ENCODE assay signal across 8 cellular contexts in the genomic region with DNA sequence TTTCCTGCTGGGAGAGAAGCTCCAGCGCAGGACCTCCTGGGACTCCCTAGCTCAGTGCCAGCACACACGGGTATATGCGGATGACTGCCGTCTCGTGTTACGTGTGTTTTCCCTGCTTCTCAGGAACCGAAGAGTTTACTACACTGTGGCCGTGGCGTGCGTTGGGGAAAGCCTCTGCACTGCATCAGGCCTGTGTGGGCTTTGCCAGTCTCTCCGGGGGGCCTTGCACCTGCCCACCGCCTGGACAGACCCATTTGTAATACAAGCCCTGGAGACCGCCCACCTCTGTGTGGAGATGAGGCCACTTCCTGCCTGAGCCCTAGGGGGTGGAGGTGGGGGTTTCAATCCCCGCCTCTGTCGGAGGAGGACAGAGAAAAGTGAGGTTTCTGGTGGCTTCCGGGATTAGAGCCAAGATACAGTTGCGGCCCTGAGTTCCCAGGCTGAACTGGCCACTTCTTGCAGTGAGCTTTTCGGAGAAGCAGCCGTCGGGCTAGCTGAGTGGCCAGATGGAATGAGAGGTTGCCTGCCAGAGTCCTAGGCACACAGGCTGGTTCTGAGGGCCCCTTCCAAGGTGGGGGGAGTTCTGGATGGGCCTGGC. TPM values are rescaled to one million over a fixed set of nuclear protein-coding genes. Genes with fewer than 3 reads are reported as not detected.
DNase-seq lines count a peak whose midpoint lies in the region; ATAC-seq and TF ChIP-seq lines count a peak whose summit lies in the region.

No MANE protein-coding gene starts in this region.

- peaks cover 5% of the 10 kb centered on the region for H3K9me3 Mint-ChIP-seq in activated naive CD4-positive, alpha-beta T cell treated with anti-CD3 and anti-CD28 coated beads for 36 hours
- no peaks in the 10 kb centered on the region for H3K9me3 Mint-ChIP-seq in activated CD4-positive, alpha-beta T cell treated with anti-CD3 and anti-CD28 coated beads, Interleukin-2, amount 10 ng/mL, durations not matched to agents 7 days and 5 days
- H3K9me3 Mint-ChIP-seq in type B pancreatic cell = no peaks in the 10 kb centered on the region

- intact Hi-C loops in activated naive CD4-positive, alpha-beta T cell treated with anti-CD3 and anti-CD28 coated beads for 36 hours (cut with micrococcal nuclease) = loop anchor here (1.0 kb wide), 1 partner anchor 14 kb away; no protein-coding TSS in a partner anchor

- H3K27me3 Mint-ChIP-seq in activated naive CD4-positive, alpha-beta T cell treated with anti-CD3 and anti-CD28 coated beads for 36 hours (ENCODE audit: low read depth) = no peaks in the 10 kb centered on the region
- no peaks in the 10 kb centered on the region for H3K27me3 Mint-ChIP-seq in activated CD4-positive, alpha-beta T cell treated with anti-CD3 and anti-CD28 coated beads, Interleukin-2, amount 10 ng/mL, durations not matched to agents 7 days and 5 days
- no peaks in the 10 kb centered on the region for H3K27me3 Mint-ChIP-seq in type B pancreatic cell

- no peak overlapping the region for H3K4me3 Mint-ChIP-seq in activated naive CD4-positive, alpha-beta T cell treated with anti-CD3 and anti-CD28 coated beads for 36 hours
- H3K4me3 Mint-ChIP-seq in activated CD4-positive, alpha-beta T cell treated with anti-CD3 and anti-CD28 coated beads, Interleukin-2, amount 10 ng/mL, durations not matched to agents 7 days and 5 days = no peak overlapping the region
- peak overlapping the region; percentile 55 for H3K4me3 Mint-ChIP-seq in type B pancreatic cell

- H3K4me1 Mint-ChIP-seq in activated naive CD4-positive, alpha-beta T cell treated with anti-CD3 and anti-CD28 coated beads for 36 hours (ENCODE audit: low read depth) = peaks cover 48% of the 10 kb centered on the region
- H3K4me1 Mint-ChIP-seq in activated CD4-positive, alpha-beta T cell treated with anti-CD3 and anti-CD28 coated beads, Interleukin-2, amount 10 ng/mL, durations not matched to agents 7 days and 5 days = peaks cover 49% of the 10 kb centered on the region
- peaks cover 65% of the 10 kb centered on the region for H3K4me1 Mint-ChIP-seq in type B pancreatic cell (ENCODE audit: unreplicated experiment)

- peaks cover 4% of the 10 kb centered on the region for H3K36me3 Mint-ChIP-seq in activated naive CD4-positive, alpha-beta T cell treated with anti-CD3 and anti-CD28 coated beads for 36 hours (ENCODE audit: low read depth)
- peaks cover 13% of the 10 kb centered on the region for H3K36me3 Mint-ChIP-seq in activated CD4-positive, alpha-beta T cell treated with anti-CD3 and anti-CD28 coated beads, Interleukin-2, amount 10 ng/mL, durations not matched to agents 7 days and 5 days (ENCODE audit: low read depth)
- H3K36me3 Mint-ChIP-seq in type B pancreatic cell = no peaks in the 10 kb centered on the region

- POLR2A ChIA-PET in activated CD4-positive, alpha-beta T cell treated with anti-CD3 and anti-CD28 coated beads, Interleukin-2, amount 10 ng/mL, durations not matched to agents 7 days and 5 days (lab: Charles Lee) = interaction anchor here (0.6 kb wide), 2 partner anchors 11 to 16 kb away, joined by 3 to 4 read pairs; no protein-coding TSS in a partner anchor

- CTCF ChIA-PET in activated naive CD4-positive, alpha-beta T cell treated with anti-CD3 and anti-CD28 coated beads for 36 hours (lab: Charles Lee) = interaction anchor here (0.6 to 3.0 kb wide), 2 partner anchors 12 to 26 kb away, joined by 4 to 20 read pairs; no protein-coding TSS in a partner anchor
- CTCF ChIA-PET in activated CD4-positive, alpha-beta T cell treated with anti-CD3 and anti-CD28 coated beads, Interleukin-2, amount 10 ng/mL, durations not matched to agents 7 days and 5 days (lab: Charles Lee) = interaction anchor here (0.7 to 0.9 kb wide), 3 partner anchors 8 to 41 kb away, joined by 3 to 4 read pairs (median 3); no protein-coding TSS in a partner anchor

- ATAC-seq in HG02588 (IDR thresholded peaks at IDR 0.05; ENCODE audit: unreplicated experiment) = peak; percentile 53

- H3K27ac Mint-ChIP-seq in activated naive CD4-positive, alpha-beta T cell treated with anti-CD3 and anti-CD28 coated beads for 36 hours = peak overlapping the region; percentile 59
- H3K27ac Mint-ChIP-seq in activated CD4-positive, alpha-beta T cell treated with anti-CD3 and anti-CD28 coated beads, Interleukin-2, amount 10 ng/mL, durations not matched to agents 7 days and 5 days = peak overlapping the region; percentile 67
- peak overlapping the region; percentile 62 for H3K27ac Mint-ChIP-seq in type B pancreatic cell

- DNase-seq in activated naive CD4-positive, alpha-beta T cell treated with anti-CD3 and anti-CD28 coated beads for 36 hours = peak; percentile 50
- DNase-seq in activated naive CD4-positive, alpha-beta T cell treated with anti-CD3 and anti-CD28 coated beads, Interleukin-2, amount 50 U/mL, for 16 hours = no peak
- peak; percentile 89 for DNase-seq in NCI-H1092 (lab: John Stamatoyannopoulos, UW)
- peak; percentile 21 for DNase-seq in activated CD4-positive, alpha-beta T cell treated with anti-CD3 and anti-CD28 coated beads, Interleukin-2, amount 10 ng/mL, durations not matched to agents 7 days and 5 days
- peak; percentile 76 for DNase-seq in iPS-NIHi11 (ENCODE audit: low spot score)
- no peak for DNase-seq in type B pancreatic cell (ENCODE audit: extremely low spot score, unreplicated experiment)
- DNase-seq in inferior parietal cortex (ENCODE audit: extremely low spot score) = no peak

- TF ChIP-seq CTCF in type B pancreatic cell (conservative IDR thresholded peaks at IDR 0.05) = no peak

RNA-seq across cellular contexts. Expression of a gene that starts 43.4 kb away (rescaled TPM):
- total RNA-seq in activated naive CD4-positive, alpha-beta T cell treated with anti-CD3 and anti-CD28 coated beads for 36 hours = 10 to 100 TPM in 1 of 2 experiments, 1 to 10 TPM in 1; 8.6 to 10.1 TPM
- 10 to 100 TPM; 25.7 to 27.3 TPM for total RNA-seq in activated CD4-positive, alpha-beta T cell treated with anti-CD3 and anti-CD28 coated beads, Interleukin-2, amount 10 ng/mL, durations not matched to agents 7 days and 5 days
- total RNA-seq in type B pancreatic cell (ENCODE audit: low replicate concordance) = 101 and 112 TPM in 2 replicates

Comparison
In these comparisons a context has a peak if more than half of its experiments do, and no peak if none do; other contexts are left out.
1. DNase-seq: peak in activated naive CD4-positive, alpha-beta T cell treated with anti-CD3 and anti-CD28 coated beads for 36 hours (single experiment), NCI-H1092 (single experiment), activated CD4-positive, alpha-beta T cell treated with anti-CD3 and anti-CD28 coated beads, Interleukin-2, amount 10 ng/mL, durations not matched to agents 7 days and 5 days (single experiment) and iPS-NIHi11 (single experiment); none in activated naive CD4-positive, alpha-beta T cell treated with anti-CD3 and anti-CD28 coated beads, Interleukin-2, amount 50 U/mL, for 16 hours (single experiment), type B pancreatic cell (single experiment) and inferior parietal cortex (single experiment).
2. Peak in every context shown above with its lines, with median percentiles within 50 percentile points of each other: H3K27ac Mint-ChIP-seq.